Comparison of ENCODE assay signal across 13 cellular contexts in genomic region chr11:30107899-30108298, GRCh38.
DNase-seq lines count a peak whose midpoint lies in the region; ATAC-seq and TF ChIP-seq lines count a peak whose summit lies in the region.
"Had no signal": no experiment of that assay in that cellular context is flagged by ENCODE, and none has a peak within 500 bp of the region (broad histone marks: within the 10 kb centered on the region; RNA-seq: fewer than 3 reads in every experiment).

No MANE protein-coding gene starts in this region.

- in situ Hi-C loops in GM23248 (cut with MboI) = no loop called here

- H3K4me1 Mint-ChIP-seq in neural progenitor cell = peaks cover 9% of the 10 kb centered on the region

- H3K9me3 ChIP-seq in GM23248 (ENCODE audit: low read depth) = no peaks in the 10 kb centered on the region
- H3K9me3 ChIP-seq in PC-3 (ENCODE audit: low read length) = no peaks in the 10 kb centered on the region
- no peaks in the 10 kb centered on the region for H3K9me3 ChIP-seq in neural progenitor cell (ENCODE audit: low read depth)

- CTCF ChIA-PET in PC-3 (lab: Charles Lee) = no interaction called here

- TF ChIP-seq CTCF in PC-3 (conservative IDR thresholded peaks at IDR 0.05; ENCODE audit: low read depth, low read length) (no peak), neural progenitor cell (IDR thresholded peaks at IDR 0.05) (no peak)

- 0 to 2% methylated on average over 2 of the region's 2 CpGs for WGBS in GM23248 (ENCODE audit: low coverage in 1 of 2, low lambda C conversion rate in 2 of 2, missing lambda C conversion rate in 2 of 2), 2 experiments

- H3F3A ChIP-seq in GM23248 (ENCODE audit: insufficient read depth) (0 out of 2 replicates have a peak, but pooled peaks cover 5% of the 10 kb centered on the region), PC-3 (ENCODE audit: low read length, unreplicated experiment) (no peaks in the 10 kb centered on the region), neural progenitor cell (ENCODE audit: low read depth) (no peaks in the 10 kb centered on the region)

- intact Hi-C loops in PC-3 (cut with micrococcal nuclease) = no loop called here

- no peak overlapping the region for H2AFZ ChIP-seq in GM23248
- H2AFZ ChIP-seq in PC-3 (ENCODE audit: low read length) = no peak overlapping the region
- no peak overlapping the region for H2AFZ ChIP-seq in neural progenitor cell (replicated peaks)

- H3K36me3 Mint-ChIP-seq in neural progenitor cell = no peaks in the 10 kb centered on the region

- H3K9me2 ChIP-seq in GM23248 (ENCODE audit: insufficient read depth) (no peaks in the 10 kb centered on the region), PC-3 (replicated peaks; ENCODE audit: low read length) (no peaks in the 10 kb centered on the region)

- H3K27me3 ChIP-seq in GM23248 (replicated peaks; ENCODE audit: insufficient read depth) = no peaks in the 10 kb centered on the region
- no peaks in the 10 kb centered on the region for H3K27me3 ChIP-seq in PC-3 (ENCODE audit: low read length)
- H3K27me3 ChIP-seq in neural progenitor cell = peaks cover 12% of the 10 kb centered on the region
- H3K27me3 ChIP-seq: heart right ventricle had no signal

- H3K4me1 ChIP-seq in GM23248 (ENCODE audit: insufficient read depth) = peaks cover 9% of the 10 kb centered on the region; the same call in 1 of the 2 replicates
- H3K4me1 ChIP-seq in PC-3 (ENCODE audit: insufficient read depth, low read length) = no peaks in the 10 kb centered on the region
- H3K4me1 ChIP-seq in neural progenitor cell = no peaks in the 10 kb centered on the region

- H3K4me3 ChIP-seq in GM23248 = no peak overlapping the region
- no peak overlapping the region for H3K4me3 ChIP-seq in PC-3 (ENCODE audit: low read length)
- H3K4me3 ChIP-seq in neural progenitor cell = no peak overlapping the region
- H3K4me3 ChIP-seq: heart right ventricle had no signal

- H3K36me3 ChIP-seq in GM23248 (ENCODE audit: low read depth) (no peaks in the 10 kb centered on the region), PC-3 (ENCODE audit: low read depth, low read length) (no peaks in the 10 kb centered on the region), neural progenitor cell (no peaks in the 10 kb centered on the region)
- H3K36me3 ChIP-seq: heart right ventricle had no signal

- POLR2A ChIA-PET in PC-3 (lab: Charles Lee; ENCODE audit: unreplicated experiment) = no interaction called here

- H3K27me3 Mint-ChIP-seq in neural progenitor cell (ENCODE audit: insufficient read depth, low read depth) = no peaks in the 10 kb centered on the region

- no TSS peak for BruUV-seq in PC-3 (replicated peaks; lab: Mats Ljungman, UMichigan)

- H4K20me1 ChIP-seq in GM23248 (ENCODE audit: insufficient read depth) (no peaks in the 10 kb centered on the region), PC-3 (ENCODE audit: low read length) (no peaks in the 10 kb centered on the region), neural progenitor cell (ENCODE audit: low read depth) (no peaks in the 10 kb centered on the region)

- no peak overlapping the region for H3K4me3 Mint-ChIP-seq in neural progenitor cell

- peak; percentile 85 for DNase-seq in GM23248
- peak; percentile 39 for DNase-seq in PC-3
- peak; percentile 95 for DNase-seq in dedifferentiated amniotic fluid mesenchymal stem cell (ENCODE audit: extremely low spot score)
- peak; percentile 87 for DNase-seq in renal cortical epithelial cell (ENCODE audit: low read depth)
- DNase-seq in neural progenitor cell (ENCODE audit: low spot score) = no peak
- no peak for DNase-seq in NCI-H345 (lab: John Stamatoyannopoulos, UW)
- no peak for DNase-seq in cerebellar cortex (ENCODE audit: low spot score)
- DNase-seq: activated CD8-positive, alpha-beta memory T cell treated with anti-CD3 and anti-CD28 coated beads, Interleukin-2, amount 50 U/mL, for 4 hours; DMS79; heart right ventricle; KG1; midbrain; NCI-H446 had no signal

- ATAC-seq in PC-3 = no peak

- H3K27ac ChIP-seq in GM23248 = no peak overlapping the region
- H3K27ac ChIP-seq in PC-3 (ENCODE audit: low read length) = no peak overlapping the region
- no peak overlapping the region for H3K27ac ChIP-seq in neural progenitor cell
- H3K27ac ChIP-seq: heart right ventricle had no signal

- H3K79me2 ChIP-seq in GM23248 (ENCODE audit: insufficient read depth) (no peaks in the 10 kb centered on the region), PC-3 (ENCODE audit: low read length) (no peaks in the 10 kb centered on the region), neural progenitor cell (ENCODE audit: low read depth) (no peaks in the 10 kb centered on the region)

- H3K9ac ChIP-seq in GM23248 (no peak overlapping the region), PC-3 (ENCODE audit: low read length) (no peak overlapping the region), neural progenitor cell (no peak overlapping the region)

- no peak overlapping the region for H3K4me2 ChIP-seq in GM23248 (ENCODE audit: unreplicated experiment)
- H3K4me2 ChIP-seq in PC-3 (ENCODE audit: low read length) = no peak overlapping the region
- no peak overlapping the region for H3K4me2 ChIP-seq in neural progenitor cell

- H3K9me3 Mint-ChIP-seq in neural progenitor cell = no peaks in the 10 kb centered on the region

- no peak overlapping the region for H3K27ac Mint-ChIP-seq in neural progenitor cell

Comparison
In these comparisons a context has a peak if more than half of its experiments do, and no peak if none do; other contexts are left out.
1. DNase-seq: peak in GM23248 (single experiment), PC-3 (single experiment), dedifferentiated amniotic fluid mesenchymal stem cell (single experiment) and renal cortical epithelial cell (single experiment); none in neural progenitor cell (single experiment), NCI-H345 (single experiment) and cerebellar cortex (single experiment).